In genomic region chr1:207205613-207206009, GRCh38 we compare ENCODE assay signal across 17 cellular contexts.
DNase-seq lines count a peak whose midpoint lies in the region; ATAC-seq, FAIRE-seq and TF ChIP-seq lines count a peak whose summit lies in the region.
"Had no signal": no experiment of that assay in that cellular context is flagged by ENCODE, and none has a peak within 500 bp of the region (broad histone marks: within the 10 kb centered on the region; RNA-seq: fewer than 3 reads in every experiment).

No MANE protein-coding gene starts in this region.

- H3K36me3 ChIP-seq in left ventricle myocardium inferior (no peaks in the 10 kb centered on the region), astrocyte (ENCODE audit: insufficient read depth, low read length) (no peaks in the 10 kb centered on the region), mesenchymal stem cell (ENCODE audit: control insufficient read depth in 1 of 2, insufficient read depth in 2 of 2, low read depth in 1 of 2, low read length in 2 of 2) (no peaks in the 10 kb centered on the region)
- H3K36me3 ChIP-seq: gastroesophageal sphincter had no signal

- H2BK12ac ChIP-seq in mesenchymal stem cell (ENCODE audit: low read length in 2 of 2), result no peak overlapping the region

- H3K9me3 ChIP-seq in left ventricle myocardium inferior (replicated peaks) (peaks cover 24% of the 10 kb centered on the region), astrocyte (ENCODE audit: insufficient read depth, low read depth, low read length) (no peaks in the 10 kb centered on the region), mesenchymal stem cell (ENCODE audit: control insufficient read depth, low read length) (peaks cover 5% of the 10 kb centered on the region)

- H3K27me3 Mint-ChIP-seq in astrocyte (ENCODE audit: low read depth, unreplicated experiment), result peaks cover 7% of the 10 kb centered on the region
- H3K27me3 Mint-ChIP-seq in activated T-helper 17 cell treated with anti-CD3 and anti-CD28 coated beads, Interleukin-2, amount 50 U/mL, for 72 hours, result no peaks in the 10 kb centered on the region
- H3K27me3 Mint-ChIP-seq: naive thymus-derived CD8-positive, alpha-beta T cell; stimulated activated naive B cell treated with anti-CD40 and anti-IgM and Interleukin-4, amounts not matched to agents 10 μg/mL and 1 μg/mL and 100 μg/mL, for 72 hours had no signal

- no peaks in the 10 kb centered on the region for H3K79me2 ChIP-seq in astrocyte (ENCODE audit: insufficient read depth, low read length)

- peaks cover 23% of the 10 kb centered on the region for H3K9me3 Mint-ChIP-seq in astrocyte (ENCODE audit: unreplicated experiment)
- H3K9me3 Mint-ChIP-seq in activated T-helper 17 cell treated with anti-CD3 and anti-CD28 coated beads, Interleukin-2, amount 50 U/mL, for 72 hours, result no peaks in the 10 kb centered on the region

- no peak for TF ChIP-seq CTCF in left ventricle myocardium inferior (IDR thresholded peaks at IDR 0.05; ENCODE audit: borderline replicate concordance)
- no peak for TF ChIP-seq CTCF in astrocyte (IDR thresholded peaks at IDR 0.05; ENCODE audit: insufficient read depth, low read depth, low read length)

- no peak overlapping the region for H2BK15ac ChIP-seq in mesenchymal stem cell (ENCODE audit: low read depth, poor library complexity, severe bottlenecking)

- H3K18ac ChIP-seq in mesenchymal stem cell (ENCODE audit: low read depth in 1 of 2, low read length in 2 of 2), result no peak overlapping the region

- peak overlapping the region; percentile 75 for H3K27ac ChIP-seq in left ventricle myocardium inferior (replicated peaks)
- H3K27ac ChIP-seq in astrocyte (ENCODE audit: low read depth, low read length), result no peak overlapping the region
- H3K27ac ChIP-seq in mesenchymal stem cell (ENCODE audit: low read length, poor library complexity, severe bottlenecking), result peak overlapping the region; percentile 23

- H3K4me1 Mint-ChIP-seq in astrocyte (ENCODE audit: low read depth, unreplicated experiment), result no peaks in the 10 kb centered on the region
- H3K4me1 Mint-ChIP-seq in activated T-helper 17 cell treated with anti-CD3 and anti-CD28 coated beads, Interleukin-2, amount 50 U/mL, for 72 hours, result no peaks in the 10 kb centered on the region
- H3K4me1 Mint-ChIP-seq: H9 had no signal

- H4K8ac ChIP-seq in mesenchymal stem cell (ENCODE audit: low read length), result no peak overlapping the region

- no peak overlapping the region for H2BK120ac ChIP-seq in mesenchymal stem cell (ENCODE audit: low read depth, low read length)

- no peaks in the 10 kb centered on the region for H4K20me1 ChIP-seq in astrocyte (ENCODE audit: insufficient read depth, low read length)

- no peaks in the 10 kb centered on the region for H3K79me1 ChIP-seq in mesenchymal stem cell (replicated peaks; ENCODE audit: low read length, poor library complexity, severe bottlenecking)

- no peak for FAIRE-seq in astrocyte (lab: Jason Lieb, UNC)
- FAIRE-seq: GM18507 had no signal

- no peak overlapping the region for H3K4ac ChIP-seq in mesenchymal stem cell (ENCODE audit: low read depth in 1 of 2, low read length in 2 of 2)

- H3K14ac ChIP-seq in mesenchymal stem cell (ENCODE audit: low read length in 2 of 2), result no peak overlapping the region

- no peak overlapping the region for H3K4me3 Mint-ChIP-seq in astrocyte (ENCODE audit: unreplicated experiment)
- no peak overlapping the region for H3K4me3 Mint-ChIP-seq in activated T-helper 17 cell treated with anti-CD3 and anti-CD28 coated beads, Interleukin-2, amount 50 U/mL, for 72 hours
- H3K4me3 Mint-ChIP-seq: H9; naive thymus-derived CD8-positive, alpha-beta T cell; stimulated activated naive B cell treated with anti-CD40 and anti-IgM and Interleukin-4, amounts not matched to agents 10 μg/mL and 1 μg/mL and 100 μg/mL, for 72 hours had no signal

- no peak overlapping the region for H3K4me3 ChIP-seq in left ventricle myocardium inferior
- no peak overlapping the region for H3K4me3 ChIP-seq in astrocyte (ENCODE audit: insufficient read depth, low read depth, low read length)
- H3K4me3 ChIP-seq in mesenchymal stem cell (ENCODE audit: insufficient read depth in 1 of 2, low read depth in 1 of 2, low read length in 2 of 2), result no peak overlapping the region
- H3K4me3 ChIP-seq: gastroesophageal sphincter had no signal

- H2AFZ ChIP-seq in astrocyte (ENCODE audit: low read depth, low read length), result no peak overlapping the region
- H2AFZ ChIP-seq in mesenchymal stem cell (ENCODE audit: low read depth, low read length), result no peak overlapping the region

- H4K91ac ChIP-seq in mesenchymal stem cell (ENCODE audit: low read length), result no peak overlapping the region

- H3K23ac ChIP-seq in mesenchymal stem cell (ENCODE audit: low read length in 2 of 2), result no peak overlapping the region

- peaks cover 6% of the 10 kb centered on the region for H3K4me1 ChIP-seq in left ventricle myocardium inferior
- no peaks in the 10 kb centered on the region for H3K4me1 ChIP-seq in astrocyte (ENCODE audit: insufficient read depth, low read length)
- no peaks in the 10 kb centered on the region for H3K4me1 ChIP-seq in mesenchymal stem cell (ENCODE audit: control insufficient read depth, insufficient read depth, low read depth, low read length)
- H3K4me1 ChIP-seq: gastroesophageal sphincter had no signal

- H2AK5ac ChIP-seq in mesenchymal stem cell (ENCODE audit: low read length, severe bottlenecking), result no peak overlapping the region

- H3K36me3 Mint-ChIP-seq in astrocyte (ENCODE audit: low read depth, unreplicated experiment), result peaks cover 3% of the 10 kb centered on the region
- no peaks in the 10 kb centered on the region for H3K36me3 Mint-ChIP-seq in activated T-helper 17 cell treated with anti-CD3 and anti-CD28 coated beads, Interleukin-2, amount 50 U/mL, for 72 hours (ENCODE audit: low read depth)

- H3K27ac Mint-ChIP-seq in astrocyte (ENCODE audit: unreplicated experiment), result no peak overlapping the region
- H3K27ac Mint-ChIP-seq in activated T-helper 17 cell treated with anti-CD3 and anti-CD28 coated beads, Interleukin-2, amount 50 U/mL, for 72 hours, result no peak overlapping the region
- H3K27ac Mint-ChIP-seq: H9; stimulated activated naive B cell treated with anti-CD40 and anti-IgM and Interleukin-4, amounts not matched to agents 10 μg/mL and 1 μg/mL and 100 μg/mL, for 72 hours had no signal

- no peaks in the 10 kb centered on the region for H3K27me3 ChIP-seq in left ventricle myocardium inferior (ENCODE audit: low read depth)
- no peaks in the 10 kb centered on the region for H3K27me3 ChIP-seq in astrocyte (ENCODE audit: insufficient read depth, low read length)
- H3K27me3 ChIP-seq in mesenchymal stem cell (ENCODE audit: control insufficient read depth in 1 of 2, insufficient read depth in 1 of 2, low read length in 2 of 2), result no peaks in the 10 kb centered on the region
- H3K27me3 ChIP-seq: gastroesophageal sphincter had no signal

- no peak overlapping the region for H2BK5ac ChIP-seq in mesenchymal stem cell (ENCODE audit: low read depth, low read length, poor library complexity, severe bottlenecking)

- no peak for ATAC-seq in GM19351 (IDR thresholded peaks at IDR 0.05; ENCODE audit: unreplicated experiment)
- ATAC-seq in activated T-helper 17 cell treated with anti-CD3 and anti-CD28 coated beads, Interleukin-2, amount 50 U/mL, for 72 hours (replicated peaks), result no peak
- ATAC-seq in GM19397 (IDR thresholded peaks at IDR 0.05; ENCODE audit: unreplicated experiment), result no peak
- ATAC-seq: naive thymus-derived CD8-positive, alpha-beta T cell; stimulated activated naive B cell treated with anti-CD40 and anti-IgM and Interleukin-4, amounts not matched to agents 10 μg/mL and 1 μg/mL and 100 μg/mL, for 72 hours had no signal

- intact Hi-C loops in left ventricle myocardium inferior (cut with micrococcal nuclease), result no loop called here
- intact Hi-C loops in cardiac septum (cut with DNase I), result loop anchor here (2.0 to 10.0 kb wide), 2 partner anchors 77 to 119 kb away; partner anchors contain the start of gene CD55

- 88% methylated on average over 1 of the region's 2 CpGs for WGBS in mesenchymal stem cell

- H3K4me2 ChIP-seq in astrocyte (ENCODE audit: low read length) (peak overlapping the region; percentile 44), mesenchymal stem cell (ENCODE audit: low read length, poor library complexity, severe bottlenecking) (no peak overlapping the region)

- H3K9ac ChIP-seq in astrocyte (ENCODE audit: low read length) (no peak overlapping the region), mesenchymal stem cell (ENCODE audit: low read length) (no peak overlapping the region)

- DNase-seq in left ventricle myocardium inferior (no peak), cardiac septum (ENCODE audit: low spot score) (no peak), astrocyte (ENCODE audit: low read depth) (no peak), mesenchymal stem cell (no peak)
- DNase-seq in activated naive CD4-positive, alpha-beta T cell treated with Interleukin-2 at 50 U/mL for 16 hours, result no peak
- DNase-seq: activated CD4-positive, alpha-beta T cell treated with anti-CD3 and anti-CD28 coated beads for 1 hour; amygdala; H9; naive thymus-derived CD8-positive, alpha-beta T cell; NCI-H1105 treated with DMSO at 0.1 percent for 48 hours; stimulated activated naive B cell treated with anti-CD40 and anti-IgM and Interleukin-4, amounts not matched to agents 10 μg/mL and 1 μg/mL and 100 μg/mL, for 72 hours; T-helper 2 cell had no signal
